In genomic region chr3:126524429-126524988, GRCh38 we compare ENCODE assay signal across 9 cellular contexts. TPM values are rescaled to one million over a fixed set of nuclear protein-coding genes. Genes with fewer than 3 reads are reported as not detected.
A peak's percentile ranks its signal among the peaks of the same experiment; 100 is the strongest.
DNase-seq lines count a peak whose midpoint lies in the region; ATAC-seq, FAIRE-seq and TF ChIP-seq lines count a peak whose summit lies in the region.
"Had no signal": no experiment of that assay in that cellular context is flagged by ENCODE, and none has a peak within 500 bp of the region (broad histone marks: within the 10 kb centered on the region; RNA-seq: fewer than 3 reads in every experiment).

No MANE protein-coding gene starts in this region.

- no peaks in the 10 kb centered on the region for H3K36me3 ChIP-seq in NT2/D1 (ENCODE audit: insufficient read depth, insufficient read length, low read length)

- DNase-seq in D721Med (ENCODE audit: insufficient read length, low spot score): peak; percentile 76
- DNase-seq in NT2/D1 (ENCODE audit: low read depth, low spot score): no peak
- DNase-seq in Right ventricle myocardium superior: peak; percentile 59
- DNase-seq in posterior vena cava (ENCODE audit: low spot score): peak; percentile 80
- DNase-seq in NK-92 (lab: John Stamatoyannopoulos, UW; ENCODE audit: unreplicated experiment): no peak
- DNase-seq in mucosa of gallbladder (ENCODE audit: low spot score): no peak
- no peak for DNase-seq in activated CD4-positive, alpha-beta T cell treated with anti-CD3 and anti-CD28 coated beads for 4 hours
- DNase-seq: NCI-H510A had no signal

- peaks cover 14% of the 10 kb centered on the region for H3K4me1 ChIP-seq in NT2/D1 (ENCODE audit: insufficient read depth, insufficient read length)

- H3K27me3 ChIP-seq in NT2/D1 (ENCODE audit: insufficient read depth, insufficient read length): peaks cover 32% of the 10 kb centered on the region

- no peak for FAIRE-seq in D721Med (lab: Jason Lieb, UNC)

- H3K9ac ChIP-seq in NT2/D1 (ENCODE audit: insufficient read length, low read depth): peak overlapping the region; percentile 24

- ATAC-seq in Right ventricle myocardium superior (ENCODE audit: poor library complexity) (peak; percentile 9), GM19324 (IDR thresholded peaks at IDR 0.05; ENCODE audit: low FRiP score, unreplicated experiment) (no peak)

- intact Hi-C loops in Right ventricle myocardium superior (cut with DNase I) (loop anchor here (10.0 kb wide), 1 partner anchor 1020 kb away; no protein-coding TSS in a partner anchor), posterior vena cava (cut with DNase I) (loop anchor here in 1 of 2 donors (10.0 kb wide), 1 partner anchor 1010 kb away; no protein-coding TSS in a partner anchor)

- TF ChIP-seq CTCF in D721Med (IDR thresholded peaks at IDR 0.05; ENCODE audit: insufficient read depth, missing control alignments): no peak

- H3K4me3 ChIP-seq in NT2/D1 (ENCODE audit: insufficient read length, low read depth): peak overlapping the region; percentile 44

- H3K9me3 ChIP-seq in NT2/D1 (ENCODE audit: insufficient read depth, low read length): no peaks in the 10 kb centered on the region; the same call in 1 of the 2 replicates

RNA-seq across cellular contexts. Expression of gene CHST13, which starts 0.6 kb away (rescaled TPM):
- total RNA-seq in Right ventricle myocardium superior (0.11 TPM), posterior vena cava (under 1 TPM; 0.86 to 0.88 TPM), mucosa of gallbladder (0.29 TPM)

RNA-seq across cellular contexts. Expression of gene UROC1, which starts 6.9 kb away (rescaled TPM):
- total RNA-seq in Right ventricle myocardium superior: not detected
- total RNA-seq in posterior vena cava: not detected
- 0.14 TPM for total RNA-seq in mucosa of gallbladder

RNA-seq across cellular contexts. Expression of gene C3orf22, which starts 34.2 kb away (rescaled TPM):
- total RNA-seq in Right ventricle myocardium superior (not detected), posterior vena cava (not detected), mucosa of gallbladder (not detected)

RNA-seq across cellular contexts. Expression of gene ZXDC, which starts 48.8 kb away (rescaled TPM):
- total RNA-seq in Right ventricle myocardium superior (16.1 TPM), posterior vena cava (10 to 100 TPM; 26.8 to 26.9 TPM), mucosa of gallbladder (34.6 TPM)

Comparison
In these comparisons a context has a peak if more than half of its experiments do, and no peak if none do; other contexts are left out.
1. DNase-seq: peak in D721Med (single experiment), Right ventricle myocardium superior (single experiment) and posterior vena cava (single experiment); none in NT2/D1 (single experiment), NK-92 (single experiment), mucosa of gallbladder (single experiment) and activated CD4-positive, alpha-beta T cell treated with anti-CD3 and anti-CD28 coated beads for 4 hours (0 of 2).